28 cellular contexts compared by ENCODE assay signal in genomic region chr13:111555268-111555633, GRCh38.
"Had no signal": no experiment of that assay in that cellular context is flagged by ENCODE, and none has a peak within 500 bp of the region (broad histone marks: within the 10 kb centered on the region; RNA-seq: fewer than 3 reads in every experiment).

No MANE protein-coding gene starts in this region.

- ATAC-seq: activated CD4-positive, alpha-beta T cell treated with anti-CD3 and anti-CD28 coated beads for 36 hours; activated CD8-positive, alpha-beta memory T cell treated with anti-CD3 and anti-CD28 coated beads, Interleukin-2, amount 10 ng/mL, durations not matched to agents 7 days and 5 days; activated CD8-positive, alpha-beta T cell treated with anti-CD3 and anti-CD28 coated beads, Interleukin-2, amount 10 ng/mL, durations not matched to agents 7 days and 5 days; activated naive CD8-positive, alpha-beta T cell treated with anti-CD3 and anti-CD28 coated beads, Interleukin-2, amount 50 U/mL, for 24 hours; body of pancreas; effector memory CD8-positive, alpha-beta T cell; gastroesophageal sphincter had no signal

- H3K4me3 ChIP-seq: adrenal gland, body of pancreas, esophagus muscularis mucosa, gastroesophageal sphincter had no signal

- H3K4me1 ChIP-seq: adrenal gland, esophagus muscularis mucosa, gastroesophageal sphincter had no signal

- H3K27ac ChIP-seq: adrenal gland, body of pancreas, esophagus muscularis mucosa, gastroesophageal sphincter had no signal

- H3K9me3 ChIP-seq: adrenal gland, body of pancreas, esophagus muscularis mucosa, gastroesophageal sphincter had no signal

- H3K27me3 ChIP-seq: adrenal gland had no signal

- DNase-seq: activated CD4-positive, alpha-beta memory T cell treated with anti-CD3 and anti-CD28 coated beads for 36 hours; activated CD4-positive, alpha-beta T cell treated with anti-CD3 and anti-CD28 coated beads for 36 hours; activated CD4-positive, alpha-beta T cell treated with anti-CD3 and anti-CD28 coated beads, Interleukin-2, amount 10 ng/mL, durations not matched to agents 24 days and 14 days; activated CD4-positive, CD25-positive, alpha-beta regulatory T cell; activated CD4-positive, CD25-positive, alpha-beta regulatory T cell treated with anti-CD3 and anti-CD28 coated beads, Interleukin-2, amount 50 U/mL, for 72 hours; activated CD8-positive, alpha-beta memory T cell treated with anti-CD3 and anti-CD28 coated beads, Interleukin-2, amount 10 ng/mL, durations not matched to agents 7 days and 5 days; activated CD8-positive, alpha-beta memory T cell treated with anti-CD3 and anti-CD28 coated beads, Interleukin-2, amount 50 U/mL, for 4 hours; activated CD8-positive, alpha-beta T cell treated with anti-CD3 and anti-CD28 coated beads, Interleukin-2, amount 10 ng/mL, durations not matched to agents 7 days and 5 days; activated effector memory CD4-positive, alpha-beta T cell treated with anti-CD3 and anti-CD28 coated beads, Interleukin-2, amount 50 U/mL, for 16 hours; activated naive CD4-positive, alpha-beta T cell treated with anti-CD3 and anti-CD28 coated beads for 36 hours; activated naive CD8-positive, alpha-beta T cell treated with anti-CD3 and anti-CD28 coated beads for 36 hours; activated naive CD8-positive, alpha-beta T cell treated with anti-CD3 and anti-CD28 coated beads, Interleukin-2, amount 50 U/mL, for 24 hours; activated T-cell treated with anti-CD3 and anti-CD28 coated beads, Interleukin-2, amount 50 U/mL, for 1 hour; activated T-cell treated with anti-CD3 and anti-CD28 coated beads, Interleukin-2, amount 50 U/mL, for 48 hours; adrenal gland; amygdala; body of pancreas; central memory CD4-positive, alpha-beta T cell; cerebellar nuclear complex; cortex of kidney; dermis blood vessel endothelial cell; effector CD4-positive, alpha-beta T cell; effector memory CD8-positive, alpha-beta T cell; erythroblast; foreskin melanocyte; T-helper 2 cell had no signal

- H3K36me3 ChIP-seq: adrenal gland, esophagus muscularis mucosa, gastroesophageal sphincter had no signal
